In the genomic region with DNA sequence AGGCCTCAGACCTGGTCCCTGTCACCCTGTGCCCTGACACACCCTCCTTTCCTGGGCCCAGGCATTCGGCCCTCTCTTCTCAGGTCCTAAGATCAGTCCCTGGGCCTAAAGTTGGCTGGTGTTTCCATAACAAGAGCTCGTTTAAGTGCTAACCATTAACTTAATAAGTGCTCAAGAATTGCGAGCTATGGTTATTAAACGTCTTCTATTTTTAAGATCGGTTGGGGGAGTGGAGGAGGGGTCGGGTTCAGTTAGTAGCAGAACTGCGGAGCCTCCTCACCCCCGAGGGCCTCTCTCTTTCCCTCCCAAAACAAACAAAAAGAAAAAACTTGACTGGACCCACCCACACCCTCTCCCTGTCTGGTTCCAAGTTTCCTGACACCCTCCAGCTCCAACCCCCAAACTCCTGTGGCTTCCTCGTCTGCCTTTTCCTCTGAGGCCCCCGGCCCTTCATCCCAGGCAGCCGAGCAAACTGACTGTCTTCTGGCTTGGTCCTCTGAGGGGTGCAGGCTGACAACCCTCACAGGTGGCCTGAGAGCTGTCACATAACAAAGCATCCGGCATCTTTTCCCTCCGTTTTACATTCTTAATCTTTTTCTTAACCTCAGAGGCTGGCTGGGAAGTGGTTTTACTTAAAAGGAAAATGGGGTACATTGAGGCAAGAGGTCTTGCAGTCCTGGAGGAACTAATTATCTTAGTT, we compare ENCODE assay signal across 8 cellular contexts. TPM values are rescaled to one million over a fixed set of nuclear protein-coding genes. Genes with fewer than 3 reads are reported as not detected.
DNase-seq lines count a peak whose midpoint lies in the region; ATAC-seq and TF ChIP-seq lines count a peak whose summit lies in the region.

No MANE protein-coding gene starts in this region.

- H3K27ac Mint-ChIP-seq in Calu3 (ENCODE audit: unreplicated experiment) = peak overlapping the region; percentile 27
- H3K27ac Mint-ChIP-seq in neural progenitor cell = peak overlapping the region; percentile 95

- H3K9me3 ChIP-seq in MG63 (no peaks in the 10 kb centered on the region), ectodermal cell (ENCODE audit: control insufficient read depth, low read length) (no peaks in the 10 kb centered on the region), neural progenitor cell (ENCODE audit: low read depth) (no peaks in the 10 kb centered on the region)

- no peak for ATAC-seq in HG02938 (IDR thresholded peaks at IDR 0.05; ENCODE audit: unreplicated experiment)

- intact Hi-C loops in Calu3 (cut with micrococcal nuclease; ENCODE audit: unreplicated experiment) = loop anchor here (10.0 kb wide), 1 partner anchor 71 kb away; no protein-coding TSS in a partner anchor

- CTCF ChIA-PET in Calu3 (lab: Charles Lee) = interaction anchor here (0.5 kb wide), 2 partner anchors 48 to 495 kb away, joined by 3 read pairs; no protein-coding TSS in a partner anchor

- no peak overlapping the region for H2AFZ ChIP-seq in neural progenitor cell (replicated peaks)

- no peak for TF ChIP-seq CTCF in Calu3 (IDR thresholded peaks at IDR 0.05; ENCODE audit: unreplicated experiment)
- no peak for TF ChIP-seq CTCF in neural progenitor cell (IDR thresholded peaks at IDR 0.05)

- H3K9me3 Mint-ChIP-seq in Calu3 (ENCODE audit: low read depth, unreplicated experiment) = no peaks in the 10 kb centered on the region
- H3K9me3 Mint-ChIP-seq in neural progenitor cell = no peaks in the 10 kb centered on the region

- peaks cover 59% of the 10 kb centered on the region for H3K79me2 ChIP-seq in neural progenitor cell (ENCODE audit: low read depth)

- H3K27ac ChIP-seq in ectodermal cell (ENCODE audit: insufficient read depth, low read depth, low read length, poor library complexity, severe bottlenecking) (no peak overlapping the region), neural progenitor cell (no peak overlapping the region)

- H3K36me3 Mint-ChIP-seq in Calu3 (ENCODE audit: insufficient read depth, unreplicated experiment) = peaks cover 31% of the 10 kb centered on the region
- H3K36me3 Mint-ChIP-seq in neural progenitor cell = peaks cover 19% of the 10 kb centered on the region

- H3K27me3 Mint-ChIP-seq in Calu3 (ENCODE audit: unreplicated experiment) (no peaks in the 10 kb centered on the region), neural progenitor cell (ENCODE audit: insufficient read depth, low read depth) (peaks cover 3% of the 10 kb centered on the region)

- peak overlapping the region; percentile 99 for H3K4me2 ChIP-seq in neural progenitor cell

- peak overlapping the region; percentile 99 for H3K9ac ChIP-seq in neural progenitor cell

- peaks cover 57% of the 10 kb centered on the region for H4K20me1 ChIP-seq in neural progenitor cell (ENCODE audit: low read depth)

- TSS peak; percentile 28 for BruUV-seq in Calu3 (replicated peaks; lab: Mats Ljungman, UMichigan)

- peaks cover 31% of the 10 kb centered on the region for H3F3A ChIP-seq in neural progenitor cell (ENCODE audit: low read depth)

- WGBS in ectodermal cell, 2 experiments = 6 to 7% methylated on average over 9 to 13 of the region's 13 CpGs

- no peaks in the 10 kb centered on the region for H3K27me3 ChIP-seq in MG63
- no peaks in the 10 kb centered on the region for H3K27me3 ChIP-seq in ectodermal cell (ENCODE audit: control insufficient read depth, insufficient read depth, low read length, poor library complexity, severe bottlenecking)
- H3K27me3 ChIP-seq in neural progenitor cell = no peaks in the 10 kb centered on the region

- H3K4me1 ChIP-seq in ectodermal cell (ENCODE audit: control insufficient read depth, insufficient read depth, low read length) (peaks cover 3% of the 10 kb centered on the region), neural progenitor cell (peaks cover 28% of the 10 kb centered on the region)

- DNase-seq in Calu3 (no peak), MG63 (no peak), neural progenitor cell (ENCODE audit: low spot score) (peak; percentile 31), T-helper 9 cell (no peak)
- no peak for DNase-seq in effector CD8-positive, alpha-beta T cell (lab: John Stamatoyannopoulos, UW)
- DNase-seq in stimulated activated naive CD4-positive, alpha-beta T cell treated with Interleukin-2 at 50 U/mL for 16 hours (lab: John Stamatoyannopoulos, UW) = no peak

- H3K4me1 Mint-ChIP-seq in Calu3 (ENCODE audit: low read depth, unreplicated experiment) = peaks cover 22% of the 10 kb centered on the region
- H3K4me1 Mint-ChIP-seq in neural progenitor cell = peaks cover 40% of the 10 kb centered on the region

- H3K36me3 ChIP-seq in MG63 (peaks cover 11% of the 10 kb centered on the region), ectodermal cell (ENCODE audit: control insufficient read depth, insufficient read depth, low read length) (peaks cover 10% of the 10 kb centered on the region), neural progenitor cell (peaks cover 4% of the 10 kb centered on the region)

- H3K4me3 Mint-ChIP-seq in Calu3 (ENCODE audit: low read depth, unreplicated experiment) (peak overlapping the region; percentile 77), neural progenitor cell (peak overlapping the region; percentile 94)

- H3K4me3 ChIP-seq in MG63 = peak overlapping the region; percentile 94
- peak overlapping the region; percentile 85 for H3K4me3 ChIP-seq in ectodermal cell (ENCODE audit: insufficient read depth, low read depth, low read length)
- peak overlapping the region; percentile 98 for H3K4me3 ChIP-seq in neural progenitor cell

RNA-seq across cellular contexts. Expression of a gene that starts 2.0 kb away (rescaled TPM):
- total RNA-seq in Calu3 (2022) = 16.5 and 20.1 TPM in 2 replicates
- 4.7 and 7.6 TPM in 2 replicates for total RNA-seq in MG63 (2014; rRNA removed; shearing (Covaris generic); ENCODE audit: low replicate concordance)
- polyA plus RNA-seq in ectodermal cell (2013, experiment 1 of 4) = 35.5 TPM
- 38.5 TPM for polyA plus RNA-seq in ectodermal cell (2013, experiment 2 of 4)
- 19.3 TPM for polyA plus RNA-seq in ectodermal cell (2013, experiment 3 of 4)
- 20.7 TPM for polyA plus RNA-seq in ectodermal cell (2013, experiment 4 of 4)
- total RNA-seq in neural progenitor cell (ENCODE audit: low replicate concordance) = 21.8 and 41.0 TPM in 2 replicates
